Comparison of ENCODE assay signal across 1 cellular context in the genomic region with DNA sequence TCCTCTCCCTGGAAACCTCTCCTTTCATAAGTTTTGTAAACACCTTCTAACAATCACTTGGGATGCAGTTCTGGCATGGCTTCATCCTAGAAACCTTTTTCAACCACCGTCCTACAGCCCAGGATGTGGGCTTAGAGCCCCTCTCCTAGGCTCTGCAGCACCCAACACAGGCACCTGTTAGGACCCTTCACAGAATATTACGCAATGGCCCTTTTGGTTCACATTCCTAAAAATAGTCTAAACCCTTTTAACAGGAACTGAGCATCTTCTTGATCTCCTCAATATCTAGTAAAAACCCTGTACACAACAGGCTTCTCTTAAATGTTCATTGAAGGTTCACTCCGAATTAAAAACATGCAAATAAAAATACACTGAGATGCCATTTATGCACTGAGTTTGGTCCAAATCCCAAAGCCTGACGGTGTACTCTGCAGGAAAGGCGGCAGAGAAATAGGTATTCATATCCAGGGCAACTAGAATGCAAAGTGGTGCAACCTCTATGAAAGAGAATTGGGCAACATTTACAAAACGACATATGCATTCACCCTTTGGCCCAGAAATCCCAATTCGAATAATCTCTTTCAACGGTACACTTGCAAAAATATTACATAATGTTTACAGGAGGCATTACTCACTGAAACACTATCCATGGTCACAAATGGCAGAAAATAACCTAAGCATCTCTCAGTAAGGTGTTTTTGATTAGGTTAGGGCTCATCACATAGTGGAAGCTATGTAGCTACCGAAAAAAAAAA.
TF ChIP-seq lines count a peak whose summit lies in the region.

No MANE protein-coding gene starts in this region.

TF ChIP-seq in K562, 482 proteins besides CTCF, POLR2A, EP300 and RAD21 (continued from another document):
- TF ChIP-seq, protein P1, sequence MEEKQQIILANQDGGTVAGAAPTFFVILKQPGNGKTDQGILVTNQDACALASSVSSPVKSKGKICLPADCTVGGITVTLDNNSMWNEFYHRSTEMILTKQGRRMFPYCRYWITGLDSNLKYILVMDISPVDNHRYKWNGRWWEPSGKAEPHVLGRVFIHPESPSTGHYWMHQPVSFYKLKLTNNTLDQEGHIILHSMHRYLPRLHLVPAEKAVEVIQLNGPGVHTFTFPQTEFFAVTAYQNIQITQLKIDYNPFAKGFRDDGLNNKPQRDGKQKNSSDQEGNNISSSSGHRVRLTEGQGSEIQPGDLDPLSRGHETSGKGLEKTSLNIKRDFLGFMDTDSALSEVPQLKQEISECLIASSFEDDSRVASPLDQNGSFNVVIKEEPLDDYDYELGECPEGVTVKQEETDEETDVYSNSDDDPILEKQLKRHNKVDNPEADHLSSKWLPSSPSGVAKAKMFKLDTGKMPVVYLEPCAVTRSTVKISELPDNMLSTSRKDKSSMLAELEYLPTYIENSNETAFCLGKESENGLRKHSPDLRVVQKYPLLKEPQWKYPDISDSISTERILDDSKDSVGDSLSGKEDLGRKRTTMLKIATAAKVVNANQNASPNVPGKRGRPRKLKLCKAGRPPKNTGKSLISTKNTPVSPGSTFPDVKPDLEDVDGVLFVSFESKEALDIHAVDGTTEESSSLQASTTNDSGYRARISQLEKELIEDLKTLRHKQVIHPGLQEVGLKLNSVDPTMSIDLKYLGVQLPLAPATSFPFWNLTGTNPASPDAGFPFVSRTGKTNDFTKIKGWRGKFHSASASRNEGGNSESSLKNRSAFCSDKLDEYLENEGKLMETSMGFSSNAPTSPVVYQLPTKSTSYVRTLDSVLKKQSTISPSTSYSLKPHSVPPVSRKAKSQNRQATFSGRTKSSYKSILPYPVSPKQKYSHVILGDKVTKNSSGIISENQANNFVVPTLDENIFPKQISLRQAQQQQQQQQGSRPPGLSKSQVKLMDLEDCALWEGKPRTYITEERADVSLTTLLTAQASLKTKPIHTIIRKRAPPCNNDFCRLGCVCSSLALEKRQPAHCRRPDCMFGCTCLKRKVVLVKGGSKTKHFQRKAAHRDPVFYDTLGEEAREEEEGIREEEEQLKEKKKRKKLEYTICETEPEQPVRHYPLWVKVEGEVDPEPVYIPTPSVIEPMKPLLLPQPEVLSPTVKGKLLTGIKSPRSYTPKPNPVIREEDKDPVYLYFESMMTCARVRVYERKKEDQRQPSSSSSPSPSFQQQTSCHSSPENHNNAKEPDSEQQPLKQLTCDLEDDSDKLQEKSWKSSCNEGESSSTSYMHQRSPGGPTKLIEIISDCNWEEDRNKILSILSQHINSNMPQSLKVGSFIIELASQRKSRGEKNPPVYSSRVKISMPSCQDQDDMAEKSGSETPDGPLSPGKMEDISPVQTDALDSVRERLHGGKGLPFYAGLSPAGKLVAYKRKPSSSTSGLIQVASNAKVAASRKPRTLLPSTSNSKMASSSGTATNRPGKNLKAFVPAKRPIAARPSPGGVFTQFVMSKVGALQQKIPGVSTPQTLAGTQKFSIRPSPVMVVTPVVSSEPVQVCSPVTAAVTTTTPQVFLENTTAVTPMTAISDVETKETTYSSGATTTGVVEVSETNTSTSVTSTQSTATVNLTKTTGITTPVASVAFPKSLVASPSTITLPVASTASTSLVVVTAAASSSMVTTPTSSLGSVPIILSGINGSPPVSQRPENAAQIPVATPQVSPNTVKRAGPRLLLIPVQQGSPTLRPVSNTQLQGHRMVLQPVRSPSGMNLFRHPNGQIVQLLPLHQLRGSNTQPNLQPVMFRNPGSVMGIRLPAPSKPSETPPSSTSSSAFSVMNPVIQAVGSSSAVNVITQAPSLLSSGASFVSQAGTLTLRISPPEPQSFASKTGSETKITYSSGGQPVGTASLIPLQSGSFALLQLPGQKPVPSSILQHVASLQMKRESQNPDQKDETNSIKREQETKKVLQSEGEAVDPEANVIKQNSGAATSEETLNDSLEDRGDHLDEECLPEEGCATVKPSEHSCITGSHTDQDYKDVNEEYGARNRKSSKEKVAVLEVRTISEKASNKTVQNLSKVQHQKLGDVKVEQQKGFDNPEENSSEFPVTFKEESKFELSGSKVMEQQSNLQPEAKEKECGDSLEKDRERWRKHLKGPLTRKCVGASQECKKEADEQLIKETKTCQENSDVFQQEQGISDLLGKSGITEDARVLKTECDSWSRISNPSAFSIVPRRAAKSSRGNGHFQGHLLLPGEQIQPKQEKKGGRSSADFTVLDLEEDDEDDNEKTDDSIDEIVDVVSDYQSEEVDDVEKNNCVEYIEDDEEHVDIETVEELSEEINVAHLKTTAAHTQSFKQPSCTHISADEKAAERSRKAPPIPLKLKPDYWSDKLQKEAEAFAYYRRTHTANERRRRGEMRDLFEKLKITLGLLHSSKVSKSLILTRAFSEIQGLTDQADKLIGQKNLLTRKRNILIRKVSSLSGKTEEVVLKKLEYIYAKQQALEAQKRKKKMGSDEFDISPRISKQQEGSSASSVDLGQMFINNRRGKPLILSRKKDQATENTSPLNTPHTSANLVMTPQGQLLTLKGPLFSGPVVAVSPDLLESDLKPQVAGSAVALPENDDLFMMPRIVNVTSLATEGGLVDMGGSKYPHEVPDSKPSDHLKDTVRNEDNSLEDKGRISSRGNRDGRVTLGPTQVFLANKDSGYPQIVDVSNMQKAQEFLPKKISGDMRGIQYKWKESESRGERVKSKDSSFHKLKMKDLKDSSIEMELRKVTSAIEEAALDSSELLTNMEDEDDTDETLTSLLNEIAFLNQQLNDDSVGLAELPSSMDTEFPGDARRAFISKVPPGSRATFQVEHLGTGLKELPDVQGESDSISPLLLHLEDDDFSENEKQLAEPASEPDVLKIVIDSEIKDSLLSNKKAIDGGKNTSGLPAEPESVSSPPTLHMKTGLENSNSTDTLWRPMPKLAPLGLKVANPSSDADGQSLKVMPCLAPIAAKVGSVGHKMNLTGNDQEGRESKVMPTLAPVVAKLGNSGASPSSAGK (IDR thresholded peaks at IDR 0.05): no peak
